Comparison of ENCODE assay signal across 2 cellular contexts in the genomic region with DNA sequence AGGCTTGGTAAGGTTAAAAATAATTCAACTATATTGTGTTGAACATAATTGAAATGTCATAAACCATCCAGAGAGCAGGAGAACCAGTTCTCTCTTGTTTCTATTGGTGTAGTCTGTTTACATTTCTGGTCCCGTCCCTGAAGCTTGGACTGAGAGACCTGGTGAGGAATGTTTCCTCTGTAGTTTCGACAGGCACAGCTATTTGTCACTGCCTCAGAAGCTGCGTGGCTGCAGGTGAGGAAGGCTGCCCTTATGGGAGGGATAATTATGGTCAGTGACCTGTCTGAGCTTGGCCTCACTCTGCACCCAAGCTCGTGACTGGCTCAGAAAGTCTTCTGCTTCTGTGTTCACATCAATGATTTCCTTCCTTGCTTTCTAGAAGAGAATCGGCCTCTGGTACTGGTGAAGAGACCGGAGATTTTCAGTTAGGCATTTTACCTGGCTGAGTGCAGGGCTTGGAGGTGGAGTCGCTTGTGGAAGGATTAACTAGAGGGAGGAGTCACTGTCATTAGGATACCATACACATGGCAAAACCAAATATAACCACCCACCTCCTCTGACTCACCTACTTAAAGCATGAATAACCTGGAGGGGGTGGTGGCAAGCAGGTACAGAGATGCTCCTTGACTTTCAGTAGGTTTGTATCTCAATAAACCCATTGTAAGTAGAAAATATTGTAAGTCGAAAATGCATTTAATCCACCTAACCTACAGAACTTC.
TF ChIP-seq lines count a peak whose summit lies in the region.

No MANE protein-coding gene starts in this region.

TF ChIP-seq in HEK293, 187 proteins besides CTCF, POLR2A, EP300 and RAD21 (continued from another document):
- TF ChIP-seq ZBTB17 (tag by site-specific recombination; IDR thresholded peaks at IDR 0.05) (peak; percentile 49), EGR2 (tag by site-specific recombination; IDR thresholded peaks at IDR 0.05; ENCODE audit: low read depth) (peak; percentile 41; the same call in 1 of the 2 replicates), KLF1 (tag by site-specific recombination; IDR thresholded peaks at IDR 0.05) (peak; percentile 78), ZNF341 (tag by site-specific recombination; IDR thresholded peaks at IDR 0.05; ENCODE audit: low read depth) (no peak), ZFHX2 (tag by site-specific recombination; conservative IDR thresholded peaks at IDR 0.05) (0 out of 2 replicates have a peak, but pooled peaks have one; percentile 27)
- TF ChIP-seq, protein P1, sequence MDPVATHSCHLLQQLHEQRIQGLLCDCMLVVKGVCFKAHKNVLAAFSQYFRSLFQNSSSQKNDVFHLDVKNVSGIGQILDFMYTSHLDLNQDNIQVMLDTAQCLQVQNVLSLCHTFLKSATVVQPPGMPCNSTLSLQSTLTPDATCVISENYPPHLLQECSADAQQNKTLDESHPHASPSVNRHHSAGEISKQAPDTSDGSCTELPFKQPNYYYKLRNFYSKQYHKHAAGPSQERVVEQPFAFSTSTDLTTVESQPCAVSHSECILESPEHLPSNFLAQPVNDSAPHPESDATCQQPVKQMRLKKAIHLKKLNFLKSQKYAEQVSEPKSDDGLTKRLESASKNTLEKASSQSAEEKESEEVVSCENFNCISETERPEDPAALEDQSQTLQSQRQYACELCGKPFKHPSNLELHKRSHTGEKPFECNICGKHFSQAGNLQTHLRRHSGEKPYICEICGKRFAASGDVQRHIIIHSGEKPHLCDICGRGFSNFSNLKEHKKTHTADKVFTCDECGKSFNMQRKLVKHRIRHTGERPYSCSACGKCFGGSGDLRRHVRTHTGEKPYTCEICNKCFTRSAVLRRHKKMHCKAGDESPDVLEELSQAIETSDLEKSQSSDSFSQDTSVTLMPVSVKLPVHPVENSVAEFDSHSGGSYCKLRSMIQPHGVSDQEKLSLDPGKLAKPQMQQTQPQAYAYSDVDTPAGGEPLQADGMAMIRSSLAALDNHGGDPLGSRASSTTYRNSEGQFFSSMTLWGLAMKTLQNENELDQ (tag by site-specific recombination; IDR thresholded peaks at IDR 0.05; ENCODE audit: low read depth), result no peak

TF ChIP-seq in WTC11, 78 proteins besides CTCF, POLR2A, EP300 and RAD21 (continued from another document):
- TF ChIP-seq ZNF532 (CRISPR knock-in tag; IDR thresholded peaks at IDR 0.05; ENCODE audit: borderline replicate concordance), result no peak
